ENCODE assay signal across 8 cellular contexts in the genomic region with DNA sequence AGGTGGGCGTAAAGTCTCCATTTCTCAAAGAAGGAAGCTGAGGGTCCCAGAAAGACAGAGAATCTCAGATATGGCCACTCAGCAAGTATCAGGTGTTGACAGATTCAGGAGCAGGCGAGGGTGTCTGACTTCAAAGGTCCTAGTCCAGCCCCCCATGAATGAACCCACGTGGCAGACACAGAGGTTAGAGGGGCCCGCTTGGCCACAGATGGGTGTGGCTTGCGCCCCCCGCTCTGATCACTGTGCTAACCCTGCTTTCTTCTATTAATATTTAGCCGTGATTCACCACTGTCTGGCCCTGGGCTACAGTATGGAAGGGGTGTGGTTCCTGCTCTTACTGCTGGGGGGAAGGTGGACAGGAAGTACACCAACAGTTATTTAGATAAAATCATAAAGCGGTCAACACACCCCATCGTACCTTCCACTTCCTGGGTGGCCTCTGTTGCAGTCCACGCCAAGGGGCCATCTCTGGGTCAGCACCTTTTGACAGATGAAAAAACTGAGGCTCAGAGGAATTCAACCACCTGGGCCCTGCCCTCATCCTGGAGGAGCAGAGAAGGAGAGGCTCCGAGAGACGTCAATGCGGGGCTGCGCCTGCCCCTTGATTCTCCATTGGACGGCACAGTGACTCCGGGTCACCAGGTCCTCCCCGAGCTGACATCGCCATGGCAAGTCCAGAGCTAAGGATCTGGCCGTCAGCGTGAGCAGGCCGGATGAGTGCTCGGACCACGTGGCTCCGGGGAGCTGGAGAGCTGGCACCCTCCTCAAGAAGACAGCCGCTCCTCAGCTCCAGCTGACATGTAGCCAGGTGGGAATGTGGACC.
A peak's percentile ranks its signal among the peaks of the same experiment; 100 is the strongest.
DNase-seq lines count a peak whose midpoint lies in the region; ATAC-seq, FAIRE-seq and TF ChIP-seq lines count a peak whose summit lies in the region.
"Had no signal": no experiment of that assay in that cellular context is flagged by ENCODE, and none has a peak within 500 bp of the region (broad histone marks: within the 10 kb centered on the region; RNA-seq: fewer than 3 reads in every experiment).

No MANE protein-coding gene starts in this region.

- no peaks in the 10 kb centered on the region for H3K27me3 ChIP-seq in MM.1S (replicated peaks; ENCODE audit: insufficient read depth, low read length)
- H3K27me3 ChIP-seq in duodenal mucosa (ENCODE audit: control insufficient read depth in 1 of 2, insufficient read depth in 2 of 2, low read length in 2 of 2) = peaks cover 0 to 3% of the 10 kb centered on the region in 2 donors
- H3K27me3 ChIP-seq in small intestine (ENCODE audit: control insufficient read depth in 2 of 2, insufficient read depth in 2 of 2, low read length in 2 of 2) = no peaks in the 10 kb centered on the region

- H3K36me3 ChIP-seq in MM.1S (replicated peaks; ENCODE audit: insufficient read depth, low read length) (no peaks in the 10 kb centered on the region), duodenal mucosa (ENCODE audit: control insufficient read depth in 1 of 2, insufficient read depth in 2 of 2, low read length in 2 of 2) (peaks cover 0 to 11% of the 10 kb centered on the region in 2 donors), small intestine (ENCODE audit: control insufficient read depth in 2 of 2, insufficient read depth in 2 of 2, low read length in 2 of 2) (no peaks in the 10 kb centered on the region)

- H3K4me2 ChIP-seq in MM.1S (ENCODE audit: low read depth, low read length) = peak overlapping the region; percentile 82

- peak overlapping the region; percentile 46 for H2AFZ ChIP-seq in MM.1S (ENCODE audit: low read length)

- H3K27ac ChIP-seq in MM.1S (ENCODE audit: low read length) = no peak overlapping the region
- H3K27ac ChIP-seq in duodenal mucosa (ENCODE audit: low read depth, low read length) = no peak overlapping the region
- no peak overlapping the region for H3K27ac ChIP-seq in small intestine (ENCODE audit: low read depth in 1 of 2, low read length in 1 of 2)
- H3K27ac ChIP-seq in caudate nucleus (ENCODE audit: low read depth, low read length) = no peak overlapping the region

- no peaks in the 10 kb centered on the region for H3F3A ChIP-seq in MM.1S (ENCODE audit: insufficient read depth, low read length)

- FAIRE-seq in GM12891 (lab: Jason Lieb, UNC) (no peak), small intestine (lab: Jason Lieb, UNC) (no peak)
- FAIRE-seq: TTC549 had no signal

- no peak for ATAC-seq in HG03571 (IDR thresholded peaks at IDR 0.05; ENCODE audit: unreplicated experiment)
- no peak for ATAC-seq in GM21390 (IDR thresholded peaks at IDR 0.05; ENCODE audit: unreplicated experiment)

- H3K4me3 ChIP-seq in MM.1S (ENCODE audit: low read length) (peak overlapping the region; percentile 51), duodenal mucosa (ENCODE audit: low read depth in 1 of 2, low read length in 2 of 2) (peak overlapping the region; percentile 15 to 21), small intestine (ENCODE audit: low read depth in 1 of 2, low read length in 2 of 2) (no peak overlapping the region)

- H3K9me2 ChIP-seq in MM.1S (replicated peaks; ENCODE audit: insufficient read depth, low read length) = no peaks in the 10 kb centered on the region

- no peak for TF ChIP-seq CTCF in MM.1S (IDR thresholded peaks at IDR 0.05; ENCODE audit: low read length)

- DNase-seq in GM12891 (ENCODE audit: insufficient read length, low spot score) (no peak), MM.1S (no peak), small intestine (peak; percentile 37), caudate nucleus (lab: John Stamatoyannopoulos, UW) (no peak)

- H3K79me2 ChIP-seq in MM.1S (ENCODE audit: low read length) = no peaks in the 10 kb centered on the region

- no peaks in the 10 kb centered on the region for H3K9me3 ChIP-seq in MM.1S (replicated peaks; ENCODE audit: insufficient read depth, low read length)
- H3K9me3 ChIP-seq in duodenal mucosa (ENCODE audit: control insufficient read depth in 1 of 2, low read length in 2 of 2) = no peaks in the 10 kb centered on the region
- no peaks in the 10 kb centered on the region for H3K9me3 ChIP-seq in small intestine (ENCODE audit: control insufficient read depth, low read depth)

- TF ChIP-seq POLR2A in GM12891 (IDR thresholded peaks at IDR 0.05; ENCODE audit: low read depth, low read length) = peak; percentile 37; the same call in 1 of the 2 replicates

- H3K9ac ChIP-seq in MM.1S (ENCODE audit: low read length) (no peak overlapping the region), duodenal mucosa (ENCODE audit: low read depth in 1 of 2, low read length in 2 of 2) (peak overlapping the region in 1 of 2 donors; percentile 15)

- WGBS in small intestine, 3 donors = 46 to 57% (median 49%) methylated on average over 25 of the region's 25 CpGs

- H4K20me1 ChIP-seq in MM.1S (ENCODE audit: insufficient read depth, low read length) = no peaks in the 10 kb centered on the region

- peaks cover 5% of the 10 kb centered on the region; the same call in 1 of the 2 replicates for H3K4me1 ChIP-seq in MM.1S (ENCODE audit: low read length)
- peaks cover 15 to 18% of the 10 kb centered on the region in 2 donors for H3K4me1 ChIP-seq in duodenal mucosa (ENCODE audit: control insufficient read depth in 1 of 2, insufficient read depth in 2 of 2, low read length in 2 of 2)
- H3K4me1 ChIP-seq in small intestine (ENCODE audit: control insufficient read depth in 2 of 2, insufficient read depth in 1 of 2, low read depth in 1 of 2, low read length in 1 of 2) = no peaks in the 10 kb centered on the region

TF ChIP-seq in GM12891, 5 proteins besides CTCF, POLR2A, EP300 and RAD21:
- TF ChIP-seq POU2F2 (IDR thresholded peaks at IDR 0.05; ENCODE audit: low read depth, low read length) (no peak), TAF1 (IDR thresholded peaks at IDR 0.05; ENCODE audit: low read depth, low read length) (no peak), SPI1 (IDR thresholded peaks at IDR 0.05; ENCODE audit: low read depth, low read length) (no peak)

Comparison
In these comparisons a context has a peak if more than half of its experiments do, and no peak if none do; other contexts are left out.
1. H3K4me3 ChIP-seq: peak in MM.1S (single experiment) and duodenal mucosa (2 of 2); none in small intestine (0 of 2).